In genomic region chr4:52711271-52711670, GRCh38 we compare ENCODE assay signal across 11 cellular contexts. TPM values are rescaled to one million over a fixed set of nuclear protein-coding genes. Genes with fewer than 3 reads are reported as not detected.
DNase-seq lines count a peak whose midpoint lies in the region; ATAC-seq and TF ChIP-seq lines count a peak whose summit lies in the region.
"Had no signal": no experiment of that assay in that cellular context is flagged by ENCODE, and none has a peak within 500 bp of the region (broad histone marks: within the 10 kb centered on the region; RNA-seq: fewer than 3 reads in every experiment).

No MANE protein-coding gene starts in this region.

- CTCF ChIA-PET in CD8-positive, alpha-beta T cell (lab: Charles Lee) = interaction anchor here (2.0 kb wide), 1 partner anchor 10 kb away, joined by 6 read pairs; no protein-coding TSS in a partner anchor
- CTCF ChIA-PET in HCT116 (lab: Charles Lee) = interaction anchor here (1.3 to 1.5 kb wide), 2 partner anchors 201 to 272 kb away, joined by 3 to 4 read pairs; no protein-coding TSS in a partner anchor

- peak overlapping the region; percentile 89 for H3K27ac Mint-ChIP-seq in CD8-positive, alpha-beta T cell
- H3K27ac Mint-ChIP-seq in activated T-helper 17 cell treated with anti-CD3 and anti-CD28 coated beads, Interleukin-2, amount 50 U/mL, for 72 hours = peak overlapping the region; percentile 64
- peak overlapping the region in 4 of 6 donors; percentile 65 to 92 (median 78) for H3K27ac Mint-ChIP-seq in naive B cell

- H3K9ac ChIP-seq in HCT116 (ENCODE audit: low read length) = peak overlapping the region; percentile 56

- TF ChIP-seq POLR2A in HCT116 (IDR thresholded peaks at IDR 0.05; ENCODE audit: borderline replicate concordance, extremely low read depth, insufficient read depth, insufficient read length) = no peak
- no peak for TF ChIP-seq POLR2A in prostate gland (IDR thresholded peaks at IDR 0.05)
- no peak for TF ChIP-seq POLR2A in uterus (IDR thresholded peaks at IDR 0.05)

- no peak for DNase-seq in CD8-positive, alpha-beta T cell
- no peak for DNase-seq in HCT116 (ENCODE audit: low read depth, low spot score)
- peak; percentile 6 for DNase-seq in naive B cell
- no peak for DNase-seq in head of caudate nucleus
- DNase-seq in prostate gland (ENCODE audit: low spot score) = no peak
- no peak for DNase-seq in right atrium auricular region (ENCODE audit: low spot score)
- DNase-seq in uterus = no peak
- DNase-seq: activated CD4-positive, alpha-beta T cell treated with anti-CD3 and anti-CD28 coated beads for 48 hours; NCI-H2081 had no signal

- no peak for TF ChIP-seq CTCF in CD8-positive, alpha-beta T cell (IDR thresholded peaks at IDR 0.05)
- no peak for TF ChIP-seq CTCF in HCT116 (IDR thresholded peaks at IDR 0.05 in 2 of 3, conservative IDR thresholded peaks at IDR 0.05 in 1 of 3; ENCODE audit: borderline replicate concordance in 1 of 3, insufficient read depth in 1 of 3, low read depth in 2 of 3, low read length in 2 of 3)
- no peak for TF ChIP-seq CTCF in prostate gland (IDR thresholded peaks at IDR 0.05)
- TF ChIP-seq CTCF in right atrium auricular region (IDR thresholded peaks at IDR 0.05) = no peak
- no peak for TF ChIP-seq CTCF in uterus (IDR thresholded peaks at IDR 0.05)

- H3K4me3 Mint-ChIP-seq in CD8-positive, alpha-beta T cell = no peak overlapping the region
- peak overlapping the region; percentile 90 for H3K4me3 Mint-ChIP-seq in activated T-helper 17 cell treated with anti-CD3 and anti-CD28 coated beads, Interleukin-2, amount 50 U/mL, for 72 hours
- H3K4me3 Mint-ChIP-seq in naive B cell = peak overlapping the region in 7 of 8 donors; percentile 16 to 94 (median 85)

- H3K36me3 Mint-ChIP-seq in CD8-positive, alpha-beta T cell = peaks cover 29% of the 10 kb centered on the region
- peaks cover 37% of the 10 kb centered on the region for H3K36me3 Mint-ChIP-seq in activated T-helper 17 cell treated with anti-CD3 and anti-CD28 coated beads, Interleukin-2, amount 50 U/mL, for 72 hours (ENCODE audit: low read depth)
- peaks cover 9 to 10% of the 10 kb centered on the region in 2 donors for H3K36me3 Mint-ChIP-seq in naive B cell

- peak overlapping the region; percentile 76 for H3K4me2 ChIP-seq in HCT116 (ENCODE audit: low read length)

- RAD21 ChIA-PET in HCT116 (lab: Charles Lee; ENCODE audit: low non-redundant PET in 1 of 2, low total read pairs in 2 of 2, uncharacterized antibody in 2 of 2, unreplicated experiment in 2 of 2) = no interaction called here

- peaks cover 28% of the 10 kb centered on the region for H3K79me2 ChIP-seq in HCT116 (ENCODE audit: insufficient read depth, low read length)

- H3K27me3 ChIP-seq in CD8-positive, alpha-beta T cell (ENCODE audit: insufficient read depth, low read length) = no peaks in the 10 kb centered on the region
- H3K27me3 ChIP-seq in HCT116 (ENCODE audit: insufficient read depth, low read length) (no peaks in the 10 kb centered on the region), prostate gland (replicated peaks; ENCODE audit: insufficient read depth) (no peaks in the 10 kb centered on the region), right atrium auricular region (no peaks in the 10 kb centered on the region), uterus (no peaks in the 10 kb centered on the region)

- BruUV-seq in HCT116 (replicated peaks; lab: Mats Ljungman, UMichigan) = no TSS peak

- no peak overlapping the region for H3K4me3 ChIP-seq in CD8-positive, alpha-beta T cell (ENCODE audit: low read depth, low read length)
- H3K4me3 ChIP-seq in HCT116 (replicated peaks in 1 of 2; ENCODE audit: low read depth in 1 of 2, low read length in 2 of 2) = peak overlapping the region; percentile 57 to 73
- no peak overlapping the region for H3K4me3 ChIP-seq in prostate gland
- H3K4me3 ChIP-seq in right atrium auricular region = no peak overlapping the region
- peak overlapping the region in 1 of 2 donors; percentile 49 for H3K4me3 ChIP-seq in uterus

- H3K27ac ChIP-seq in CD8-positive, alpha-beta T cell (ENCODE audit: low read depth, low read length) = no peak overlapping the region
- H3K27ac ChIP-seq in HCT116 (ENCODE audit: low read depth, low read length) = peak overlapping the region; percentile 8; the same call in 1 of the 2 replicates
- no peak overlapping the region for H3K27ac ChIP-seq in prostate gland
- no peak overlapping the region for H3K27ac ChIP-seq in right atrium auricular region
- peak overlapping the region in 1 of 2 donors; percentile 92 for H3K27ac ChIP-seq in uterus

- WGBS in prostate gland = 25% methylated on average over 1 of the region's 1 CpG

- H3K9me3 Mint-ChIP-seq in CD8-positive, alpha-beta T cell = no peaks in the 10 kb centered on the region
- H3K9me3 Mint-ChIP-seq in activated T-helper 17 cell treated with anti-CD3 and anti-CD28 coated beads, Interleukin-2, amount 50 U/mL, for 72 hours = no peaks in the 10 kb centered on the region
- H3K9me3 Mint-ChIP-seq in naive B cell = peaks cover 0 to 6% (median 0%) of the 10 kb centered on the region in 7 donors

- H3K4me1 Mint-ChIP-seq in CD8-positive, alpha-beta T cell (ENCODE audit: low read depth) = peaks cover 43% of the 10 kb centered on the region
- peaks cover 25% of the 10 kb centered on the region for H3K4me1 Mint-ChIP-seq in activated T-helper 17 cell treated with anti-CD3 and anti-CD28 coated beads, Interleukin-2, amount 50 U/mL, for 72 hours
- H3K4me1 Mint-ChIP-seq in naive B cell = peaks cover 41 to 61% (median 51%) of the 10 kb centered on the region in 3 donors

- H3K9me3 ChIP-seq in CD8-positive, alpha-beta T cell (ENCODE audit: low read length) = no peaks in the 10 kb centered on the region
- H3K9me3 ChIP-seq in HCT116 (ENCODE audit: control insufficient read depth in 1 of 2, insufficient read depth in 1 of 2, low read depth in 1 of 2, low read length in 2 of 2) = no peaks in the 10 kb centered on the region
- no peaks in the 10 kb centered on the region for H3K9me3 ChIP-seq in prostate gland
- H3K9me3 ChIP-seq in right atrium auricular region = no peaks in the 10 kb centered on the region
- no peaks in the 10 kb centered on the region for H3K9me3 ChIP-seq in uterus

- intact Hi-C loops in CD8-positive, alpha-beta T cell (cut with DNase I, micrococcal nuclease) = loop anchor here (1.0 to 10.0 kb wide), 5 partner anchors 49 to 1354 kb away; partner anchors contain the start of genes CHIC2 (in 1 of the 2), FIP1L1 (in 1 of the 2) and RASL11B (in 1 of the 2)
- intact Hi-C loops in HCT116 (cut with micrococcal nuclease) = loop anchor here (5.0 kb wide), 1 partner anchor 69 kb away; no protein-coding TSS in a partner anchor
- intact Hi-C loops in head of caudate nucleus (cut with DNase I) = loop anchor here (5.0 to 10.0 kb wide), 3 partner anchors 54 to 1354 kb away; partner anchors contain the start of genes CHIC2, RASL11B and USP46
- intact Hi-C loops in prostate gland (cut with DNase I) = loop anchor here (5.0 kb wide), 1 partner anchor 54 kb away; the partner anchor contains the start of gene USP46
- intact Hi-C loops in uterus (cut with DNase I; ENCODE audit: low total_unique reads) = no loop called here

- H3K9me2 ChIP-seq in HCT116 (ENCODE audit: insufficient read depth) = no peaks in the 10 kb centered on the region

- H3K27me3 Mint-ChIP-seq in CD8-positive, alpha-beta T cell (ENCODE audit: low read depth) = no peaks in the 10 kb centered on the region
- H3K27me3 Mint-ChIP-seq in activated T-helper 17 cell treated with anti-CD3 and anti-CD28 coated beads, Interleukin-2, amount 50 U/mL, for 72 hours = no peaks in the 10 kb centered on the region
- no peaks in the 10 kb centered on the region for H3K27me3 Mint-ChIP-seq in naive B cell

- TF ChIP-seq RAD21 in HCT116 (IDR thresholded peaks at IDR 0.05; ENCODE audit: low read depth) = no peak

- H3K4me1 ChIP-seq in CD8-positive, alpha-beta T cell (ENCODE audit: insufficient read depth, low read length) = peaks cover 29% of the 10 kb centered on the region
- H3K4me1 ChIP-seq in HCT116 (ENCODE audit: control insufficient read depth in 1 of 2, insufficient read depth in 2 of 2, low read length in 2 of 2) = peaks cover 17 to 29% of the 10 kb centered on the region in 2 experiments
- peaks cover under 1% of the 10 kb centered on the region for H3K4me1 ChIP-seq in prostate gland (replicated peaks)
- H3K4me1 ChIP-seq in right atrium auricular region = peaks cover 0 to 30% of the 10 kb centered on the region in 2 donors
- peaks cover 10 to 16% of the 10 kb centered on the region in 2 donors for H3K4me1 ChIP-seq in uterus

- POLR2A ChIA-PET in CD8-positive, alpha-beta T cell (lab: Charles Lee) = interaction anchor here (1.4 to 3.5 kb wide), 4 partner anchors 11 to 868 kb away, joined by 3 to 89 read pairs (median 11); partner anchors contain the start of gene DCUN1D4
- POLR2A ChIA-PET in HCT116 (lab: Charles Lee) = interaction anchor here (1.4 to 2.3 kb wide), 5 partner anchors 11 to 166 kb away, joined by 6 to 34 read pairs (median 10); no protein-coding TSS in a partner anchor

- peak overlapping the region; percentile 30 for H2AFZ ChIP-seq in HCT116 (ENCODE audit: low read depth, low read length, poor library complexity, severe bottlenecking)

- H4K20me1 ChIP-seq in HCT116 (ENCODE audit: insufficient read depth) = no peaks in the 10 kb centered on the region

- no peak for ATAC-seq in CD8-positive, alpha-beta T cell
- ATAC-seq in HCT116 (no peak), naive B cell (ENCODE audit: low read depth in 2 of 2) (no peak)
- no peak for ATAC-seq in activated T-helper 17 cell treated with anti-CD3 and anti-CD28 coated beads, Interleukin-2, amount 50 U/mL, for 72 hours (replicated peaks)

- peaks cover 9% of the 10 kb centered on the region for H3K36me3 ChIP-seq in CD8-positive, alpha-beta T cell (ENCODE audit: insufficient read depth, low read length)
- H3K36me3 ChIP-seq in HCT116 (ENCODE audit: control insufficient read depth in 1 of 2, insufficient read depth in 2 of 2, low read length in 2 of 2) (peaks cover 13 to 29% of the 10 kb centered on the region in 2 experiments), prostate gland (no peaks in the 10 kb centered on the region), right atrium auricular region (peaks cover 26% of the 10 kb centered on the region), uterus (no peaks in the 10 kb centered on the region)

RNA-seq across cellular contexts. Expression of gene ERVMER34-1, which starts 40.0 kb away (rescaled TPM):
- not detected for total RNA-seq in CD8-positive, alpha-beta T cell
- total RNA-seq in HCT116 (2021; ENCODE audit: unreplicated experiment) (17.5 TPM), prostate gland (1 to 10 TPM; 1.2 to 1.4 TPM), right atrium auricular region (1 to 10 TPM; 2.6 to 3.9 TPM), uterus (1 to 10 TPM in 2 of 4 donors, under 1 TPM in 1, not detected in 1; 0.26 to 3.0 (median 1.2) TPM)
- 6.0 and 9.0 TPM in 2 replicates for polyA plus RNA-seq in HCT116 (2012)
- total RNA-seq in activated T-helper 17 cell treated with anti-CD3 and anti-CD28 coated beads, Interleukin-2, amount 50 U/mL, for 72 hours = under 1 TPM; 0.09 to 0.19 TPM
- not detected for polyA plus RNA-seq in naive B cell (ENCODE audit: low read depth in 6 of 6)
- total RNA-seq: G401 had no signal

RNA-seq across cellular contexts. Expression of gene USP46, which starts 52.2 kb away (rescaled TPM):
- total RNA-seq in CD8-positive, alpha-beta T cell = 1 to 10 TPM; 3.1 to 4.5 TPM
- total RNA-seq in HCT116 (2021; ENCODE audit: unreplicated experiment) = 36.6 TPM
- polyA plus RNA-seq in HCT116 (2012) = 10.7 and 12.6 TPM in 2 replicates
- total RNA-seq in activated T-helper 17 cell treated with anti-CD3 and anti-CD28 coated beads, Interleukin-2, amount 50 U/mL, for 72 hours = 10 to 100 TPM in 1 of 2 donors, 1 to 10 TPM in 1; 8.6 to 10.1 TPM
- polyA plus RNA-seq in naive B cell (ENCODE audit: low read depth in 6 of 6) = 1 to 10 TPM; 1.2 to 5.2 (median 1.8) TPM
- 10 to 100 TPM in 1 of 2 donors, 1 to 10 TPM in 1; 9.2 to 26.3 TPM for total RNA-seq in prostate gland
- total RNA-seq in right atrium auricular region = 10 to 100 TPM; 19.1 to 28.0 TPM
- 10 to 100 TPM in 2 of 4 donors, 1 to 10 TPM in 1, under 1 TPM in 1; 0.51 to 33.5 (median 16.5) TPM for total RNA-seq in uterus

Comparison
In these comparisons a context has a peak if more than half of its experiments do, and no peak if none do; other contexts are left out.
1. H3K4me3 ChIP-seq: peak in HCT116 (2 of 2); none in CD8-positive, alpha-beta T cell (single experiment), prostate gland (0 of 2) and right atrium auricular region (0 of 2).
2. Peak in every context shown above with its lines, with median percentiles within 50 percentile points of each other: H3K27ac Mint-ChIP-seq.